In genomic region chr15:43299884-43300283, GRCh38 we compare ENCODE assay signal across 12 cellular contexts. TPM values are rescaled to one million over a fixed set of nuclear protein-coding genes. Genes with fewer than 3 reads are reported as not detected.
"Had no signal": no experiment of that assay in that cellular context is flagged by ENCODE, and none has a peak within 500 bp of the region (broad histone marks: within the 10 kb centered on the region; RNA-seq: fewer than 3 reads in every experiment).

No MANE protein-coding gene starts in this region.

- H3K4me3 Mint-ChIP-seq: GM23338, H9, HFFc6 had no signal

- H3K4me3 ChIP-seq: GM23248, GM23338, HAP-1 had no signal

- ATAC-seq: GM23338, HCT116 had no signal

- H3K27ac Mint-ChIP-seq: GM23338, H9, HFFc6 had no signal

- H3K9ac ChIP-seq: GM23248 had no signal

- DNase-seq: GM23248, GOT3, H7, H9, HCEC 1CT, HFFc6 had no signal

- H3K27ac ChIP-seq: GM23248 had no signal

- H3K9me3 ChIP-seq: HAP-1 had no signal

- H3K9me3 Mint-ChIP-seq: GM23338, H9, HFFc6 had no signal

- H3K36me3 ChIP-seq: HAP-1 had no signal

- FAIRE-seq: H1, H54 had no signal

- H3K4me1 ChIP-seq: HAP-1 had no signal

- H3K4me2 ChIP-seq: GM23338 had no signal

- H2AFZ ChIP-seq: GM23248, GM23338 had no signal

RNA-seq across cellular contexts. Expression of gene TGM7, which starts 2.2 kb away (rescaled TPM):
- total RNA-seq: GM23248, GM23338, H1, H4, H7, H9, HFFc6 had no signal
- polyA plus RNA-seq: GM23248 had no signal

RNA-seq across cellular contexts. Expression of gene TGM5, which starts 33.2 kb away (rescaled TPM):
- total RNA-seq: GM23248, GM23338, H1, H4, H7, H9, HFFc6 had no signal
- polyA plus RNA-seq: GM23248, GM23338, H1 had no signal
